Comparison of ENCODE assay signal across 1 cellular context in the genomic region with DNA sequence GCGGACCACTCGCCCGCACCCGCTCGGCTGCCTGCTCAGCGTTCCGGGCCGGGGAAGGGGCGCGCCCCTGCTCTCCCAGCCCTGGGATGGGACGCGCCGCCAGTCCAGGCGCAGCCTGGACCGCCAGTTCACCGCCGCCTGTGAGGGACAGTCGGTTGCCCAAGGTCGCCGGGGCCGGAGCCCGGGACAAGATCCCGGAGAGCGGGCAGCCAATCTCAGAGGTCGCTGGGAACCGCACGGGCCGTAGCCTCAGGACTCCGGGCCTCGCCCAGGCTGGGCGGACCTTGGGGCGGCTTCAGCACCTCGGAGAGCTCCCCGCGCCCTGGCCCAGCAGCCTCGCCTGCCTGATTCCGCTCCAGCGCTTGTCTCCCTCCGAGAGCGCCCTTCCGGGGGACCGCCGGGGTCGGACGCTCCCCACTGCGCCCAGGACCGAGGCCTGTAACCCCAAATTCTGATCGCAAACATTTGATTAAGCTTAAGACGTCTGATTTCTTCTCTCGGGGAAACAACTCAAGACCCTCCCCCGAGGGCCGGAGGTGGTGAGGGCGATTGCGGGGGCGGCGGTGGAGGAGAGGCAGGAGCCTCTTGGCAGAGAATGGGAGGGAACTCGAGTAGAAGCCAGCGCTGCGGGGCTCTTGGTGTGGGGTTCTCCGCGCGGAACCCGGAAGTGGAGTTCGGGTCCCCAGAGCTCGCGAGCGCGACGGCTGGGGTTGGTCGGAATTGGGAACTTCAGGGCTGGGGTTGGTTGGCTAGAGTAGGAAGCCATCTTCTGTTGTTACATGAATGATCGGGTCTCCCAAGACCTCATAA.
TF ChIP-seq lines count a peak whose summit lies in the region.

No MANE protein-coding gene starts in this region.

TF ChIP-seq in GM23338, 12 proteins besides CTCF, POLR2A, EP300 and RAD21 (continued from another document):
- TF ChIP-seq, protein P1, sequence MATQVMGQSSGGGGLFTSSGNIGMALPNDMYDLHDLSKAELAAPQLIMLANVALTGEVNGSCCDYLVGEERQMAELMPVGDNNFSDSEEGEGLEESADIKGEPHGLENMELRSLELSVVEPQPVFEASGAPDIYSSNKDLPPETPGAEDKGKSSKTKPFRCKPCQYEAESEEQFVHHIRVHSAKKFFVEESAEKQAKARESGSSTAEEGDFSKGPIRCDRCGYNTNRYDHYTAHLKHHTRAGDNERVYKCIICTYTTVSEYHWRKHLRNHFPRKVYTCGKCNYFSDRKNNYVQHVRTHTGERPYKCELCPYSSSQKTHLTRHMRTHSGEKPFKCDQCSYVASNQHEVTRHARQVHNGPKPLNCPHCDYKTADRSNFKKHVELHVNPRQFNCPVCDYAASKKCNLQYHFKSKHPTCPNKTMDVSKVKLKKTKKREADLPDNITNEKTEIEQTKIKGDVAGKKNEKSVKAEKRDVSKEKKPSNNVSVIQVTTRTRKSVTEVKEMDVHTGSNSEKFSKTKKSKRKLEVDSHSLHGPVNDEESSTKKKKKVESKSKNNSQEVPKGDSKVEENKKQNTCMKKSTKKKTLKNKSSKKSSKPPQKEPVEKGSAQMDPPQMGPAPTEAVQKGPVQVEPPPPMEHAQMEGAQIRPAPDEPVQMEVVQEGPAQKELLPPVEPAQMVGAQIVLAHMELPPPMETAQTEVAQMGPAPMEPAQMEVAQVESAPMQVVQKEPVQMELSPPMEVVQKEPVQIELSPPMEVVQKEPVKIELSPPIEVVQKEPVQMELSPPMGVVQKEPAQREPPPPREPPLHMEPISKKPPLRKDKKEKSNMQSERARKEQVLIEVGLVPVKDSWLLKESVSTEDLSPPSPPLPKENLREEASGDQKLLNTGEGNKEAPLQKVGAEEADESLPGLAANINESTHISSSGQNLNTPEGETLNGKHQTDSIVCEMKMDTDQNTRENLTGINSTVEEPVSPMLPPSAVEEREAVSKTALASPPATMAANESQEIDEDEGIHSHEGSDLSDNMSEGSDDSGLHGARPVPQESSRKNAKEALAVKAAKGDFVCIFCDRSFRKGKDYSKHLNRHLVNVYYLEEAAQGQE (IDR thresholded peaks at IDR 0.05; ENCODE audit: unreplicated experiment) = peak; percentile 98
TF ChIP-seq in GM23338: peak in this region for 3.
